In genomic region chr5:41924872-41925554, GRCh38 we compare ENCODE assay signal across 8 cellular contexts. TPM values are rescaled to one million over a fixed set of nuclear protein-coding genes. Genes with fewer than 3 reads are reported as not detected.
DNase-seq lines count a peak whose midpoint lies in the region; ATAC-seq and TF ChIP-seq lines count a peak whose summit lies in the region.

A gene with protein sequence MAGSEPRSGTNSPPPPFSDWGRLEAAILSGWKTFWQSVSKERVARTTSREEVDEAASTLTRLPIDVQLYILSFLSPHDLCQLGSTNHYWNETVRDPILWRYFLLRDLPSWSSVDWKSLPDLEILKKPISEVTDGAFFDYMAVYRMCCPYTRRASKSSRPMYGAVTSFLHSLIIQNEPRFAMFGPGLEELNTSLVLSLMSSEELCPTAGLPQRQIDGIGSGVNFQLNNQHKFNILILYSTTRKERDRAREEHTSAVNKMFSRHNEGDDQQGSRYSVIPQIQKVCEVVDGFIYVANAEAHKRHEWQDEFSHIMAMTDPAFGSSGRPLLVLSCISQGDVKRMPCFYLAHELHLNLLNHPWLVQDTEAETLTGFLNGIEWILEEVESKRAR (plus strand): TSS chr5:41925281. CDS start chr5:41925310, 29 bp downstream.

- H3K36me3 ChIP-seq in PC-3 (ENCODE audit: low read depth, low read length) (peaks cover 4% of the 10 kb centered on the region; the same call in 1 of the 2 replicates), muscle layer of duodenum (ENCODE audit: control insufficient read depth in 1 of 2, insufficient read depth in 2 of 2, low read length in 2 of 2) (peaks cover 11 to 24% of the 10 kb centered on the region in 2 donors)

- H3K9me2 ChIP-seq in PC-3 (replicated peaks; ENCODE audit: low read length), result no peaks in the 10 kb centered on the region

- H3K27ac ChIP-seq in PC-3 (ENCODE audit: low read length), result peak within 1 kb of the TSS; percentile 74
- H3K27ac ChIP-seq in muscle layer of duodenum (ENCODE audit: low read length), result peak within 1 kb of the TSS; percentile 90

- no peaks in the 10 kb centered on the region for H3K9me3 Mint-ChIP-seq in IgD-negative memory B cell

- POLR2A ChIA-PET in PC-3 (lab: Charles Lee; ENCODE audit: unreplicated experiment), result interaction anchor here (0.6 kb wide), 1 partner anchor 677 kb away, joined by 6 read pairs; no protein-coding TSS in a partner anchor

- DNase-seq in DMS153 treated with DMSO at 0.1 percent for 48 hours (lab: John Stamatoyannopoulos, UW; ENCODE audit: unreplicated experiment), result peak; percentile 83
- DNase-seq in PC-3, result peak; percentile 89
- DNase-seq in activated T-cell treated with anti-CD3 and anti-CD28 coated beads, Interleukin-2, amount 50 U/mL, for 1 hour, result peak; percentile 92
- peak; percentile 92 to 94 for DNase-seq in erythroblast (lab: John Stamatoyannopoulos, UW)
- peak; percentile 78 to 86 for DNase-seq in stimulated activated CD8-positive, alpha-beta memory T cell treated with anti-CD3 and anti-CD28 coated beads, Interleukin-7, amount 100 ng/mL, for 48 hours (ENCODE audit: extremely low read depth in 1 of 2, low read depth in 1 of 2)

- no TSS peak for BruUV-seq in PC-3 (replicated peaks; lab: Mats Ljungman, UMichigan)

- H3K4me3 ChIP-seq in PC-3 (ENCODE audit: low read length) (peak within 1 kb of the TSS; percentile 84), muscle layer of duodenum (ENCODE audit: low read depth in 1 of 2, low read length in 2 of 2) (peak within 1 kb of the TSS; percentile 72 to 73)

- H3K27me3 Mint-ChIP-seq in IgD-negative memory B cell, result no peaks in the 10 kb centered on the region

- H3K27me3 ChIP-seq in PC-3 (ENCODE audit: low read length), result no peaks in the 10 kb centered on the region
- H3K27me3 ChIP-seq in muscle layer of duodenum (ENCODE audit: low read depth, low read length), result no peaks in the 10 kb centered on the region

- peak; percentile 74 for TF ChIP-seq CTCF in PC-3 (conservative IDR thresholded peaks at IDR 0.05; ENCODE audit: low read depth, low read length)

- H2AFZ ChIP-seq in PC-3 (ENCODE audit: low read length), result peak within 1 kb of the TSS; percentile 92

- H3K4me3 Mint-ChIP-seq in IgD-negative memory B cell, result peak within 1 kb of the TSS; percentile 79 to 95 (median 86)

- peak within 1 kb of the TSS; percentile 95 for H3K9ac ChIP-seq in PC-3 (ENCODE audit: low read length)

- peaks cover 16 to 20% (median 17%) of the 10 kb centered on the region in 3 donors for H3K4me1 Mint-ChIP-seq in IgD-negative memory B cell

- H3K36me3 Mint-ChIP-seq in IgD-negative memory B cell, result peaks cover 1% of the 10 kb centered on the region

- CTCF ChIA-PET in PC-3 (lab: Charles Lee), result interaction anchor here (0.6 to 1.0 kb wide), 2 partner anchors 43 to 68 kb away, joined by 3 read pairs; no protein-coding TSS in a partner anchor

- ATAC-seq in GM21529 (IDR thresholded peaks at IDR 0.05; ENCODE audit: unreplicated experiment) (peak; percentile 94), PC-3 (peak; percentile 93)

- H3K4me1 ChIP-seq in PC-3 (ENCODE audit: insufficient read depth, low read length) (peaks cover 30% of the 10 kb centered on the region), muscle layer of duodenum (ENCODE audit: control insufficient read depth in 1 of 2, insufficient read depth in 2 of 2, low read length in 2 of 2) (peaks cover 0 to 5% of the 10 kb centered on the region in 2 donors)

- intact Hi-C loops in PC-3 (cut with micrococcal nuclease), result loop anchor here (1.0 to 10.0 kb wide), 3 partner anchors 69 to 842 kb away; no protein-coding TSS in a partner anchor

- no peaks in the 10 kb centered on the region for H3K9me3 ChIP-seq in PC-3 (ENCODE audit: low read length)
- no peaks in the 10 kb centered on the region for H3K9me3 ChIP-seq in muscle layer of duodenum (ENCODE audit: control insufficient read depth in 1 of 2, low read length in 2 of 2)

- no peaks in the 10 kb centered on the region for H3F3A ChIP-seq in PC-3 (ENCODE audit: low read length, unreplicated experiment)

- peak within 1 kb of the TSS; percentile 92 for H3K4me2 ChIP-seq in PC-3 (ENCODE audit: low read length)

- H3K27ac Mint-ChIP-seq in IgD-negative memory B cell, result peak within 1 kb of the TSS; percentile 78 to 96 (median 92)

- no peaks in the 10 kb centered on the region for H4K20me1 ChIP-seq in PC-3 (ENCODE audit: low read length)

- TF ChIP-seq POLR2A in erythroblast (IDR thresholded peaks at IDR 0.05; ENCODE audit: low read length), result peak; percentile 93

- H3K79me2 ChIP-seq in PC-3 (ENCODE audit: low read length), result no peaks in the 10 kb centered on the region

RNA-seq across cellular contexts. Expression of the gene that starts here (rescaled TPM):
- 15.7 TPM for polyA plus RNA-seq in IgD-negative memory B cell
- 11.5 and 18.1 TPM in 2 replicates for total RNA-seq in PC-3 (2014; rRNA removed)

Comparison
In these comparisons a context has a peak if more than half of its experiments do, and no peak if none do; other contexts are left out.
1. Peak in every context shown above with its lines: DNase-seq, ATAC-seq, H3K4me3 ChIP-seq and H3K27ac ChIP-seq.